ENCODE assay signal across 14 cellular contexts in genomic region chr5:159163700-159164044, GRCh38. TPM values are rescaled to one million over a fixed set of nuclear protein-coding genes. Genes with fewer than 3 reads are reported as not detected.
A peak's percentile ranks its signal among the peaks of the same experiment; 100 is the strongest.
DNase-seq lines count a peak whose midpoint lies in the region; ATAC-seq, FAIRE-seq and TF ChIP-seq lines count a peak whose summit lies in the region.
"Had no signal": no experiment of that assay in that cellular context is flagged by ENCODE, and none has a peak within 500 bp of the region (broad histone marks: within the 10 kb centered on the region; RNA-seq: fewer than 3 reads in every experiment).

No MANE protein-coding gene starts in this region.

- TF ChIP-seq CTCF in thyroid gland (IDR thresholded peaks at IDR 0.05) (no peak), glutamatergic neuron (IDR thresholded peaks at IDR 0.05; ENCODE audit: partially characterized antibody, unreplicated experiment) (no peak), BE2C (IDR thresholded peaks at IDR 0.05; ENCODE audit: low read depth, low read length) (no peak)

- peaks cover 8 to 11% of the 10 kb centered on the region in 2 donors for H3K36me3 ChIP-seq in thyroid gland
- H3K36me3 ChIP-seq in BE2C, result peaks cover 68% of the 10 kb centered on the region

- H3K4me1 ChIP-seq in thyroid gland (peaks cover 7 to 12% of the 10 kb centered on the region in 2 donors), BE2C (peaks cover 8% of the 10 kb centered on the region)

- H3K36me3 Mint-ChIP-seq in activated T-cell treated with anti-CD3 and anti-CD28 coated beads, Interleukin-2, amount 50 U/mL, for 72 hours (ENCODE audit: insufficient read depth in 2 of 2), result peaks cover 4 to 26% of the 10 kb centered on the region in 2 donors
- H3K36me3 Mint-ChIP-seq in T-cell (peaks cover 43% of the 10 kb centered on the region), glutamatergic neuron (ENCODE audit: unreplicated experiment) (no peaks in the 10 kb centered on the region)

- peak; percentile 76 for FAIRE-seq in islet of Langerhans (lab: Jason Lieb, UNC)
- FAIRE-seq: colon, GM12892 had no signal

- no peak for TF ChIP-seq POLR2A in thyroid gland (IDR thresholded peaks at IDR 0.05)

- H3K27ac Mint-ChIP-seq in activated T-cell treated with anti-CD3 and anti-CD28 coated beads, Interleukin-2, amount 50 U/mL, for 72 hours, result peak overlapping the region; percentile 15
- H3K27ac Mint-ChIP-seq in T-cell (peak overlapping the region; percentile 65 to 74), glutamatergic neuron (ENCODE audit: unreplicated experiment) (no peak overlapping the region)

- H3K27me3 ChIP-seq in thyroid gland (no peaks in the 10 kb centered on the region), BE2C (no peaks in the 10 kb centered on the region)

- CTCF ChIA-PET in T-cell (lab: Charles Lee), result interaction anchor here (0.6 to 1.1 kb wide), 4 partner anchors 153 to 859 kb away, joined by 3 read pairs; no protein-coding TSS in a partner anchor

- H3K9me3 Mint-ChIP-seq in activated T-cell treated with anti-CD3 and anti-CD28 coated beads, Interleukin-2, amount 50 U/mL, for 72 hours, result no peaks in the 10 kb centered on the region
- H3K9me3 Mint-ChIP-seq in T-cell (no peaks in the 10 kb centered on the region), glutamatergic neuron (ENCODE audit: unreplicated experiment) (no peaks in the 10 kb centered on the region)

- H3K4me3 Mint-ChIP-seq in activated T-cell treated with anti-CD3 and anti-CD28 coated beads, Interleukin-2, amount 50 U/mL, for 72 hours, result peak overlapping the region in 1 of 2 donors; percentile 14
- no peak overlapping the region for H3K4me3 Mint-ChIP-seq in T-cell
- no peak overlapping the region for H3K4me3 Mint-ChIP-seq in glutamatergic neuron (ENCODE audit: unreplicated experiment)

- H3K4me3 ChIP-seq in thyroid gland (replicated peaks in 1 of 3), result no peak overlapping the region
- H3K4me3 ChIP-seq in BE2C (ENCODE audit: low read depth, low read length), result no peak overlapping the region

- H3K9me3 ChIP-seq in thyroid gland (no peaks in the 10 kb centered on the region), BE2C (no peaks in the 10 kb centered on the region)

- DNase-seq in activated T-cell treated with anti-CD3 and anti-CD28 coated beads, Interleukin-2, amount 50 U/mL, for 72 hours, result no peak
- DNase-seq in activated T-cell treated with anti-CD3 and anti-CD28 coated beads for 4 hours, result no peak
- no peak for DNase-seq in T-cell
- no peak for DNase-seq in thyroid gland
- DNase-seq in glutamatergic neuron, result no peak
- DNase-seq in activated gamma-delta T cell treated with Interleukin-2 at 50 U/mL for 16 hours, result no peak
- DNase-seq in BE2C, result no peak
- DNase-seq: AML-193, amniotic stem cell, NCI-H187 treated with DMSO at 0.1 percent for 48 hours, T-helper 9 cell had no signal

- 47 to 54% methylated on average over 2 of the region's 2 CpGs for WGBS in thyroid gland, 2 donors

- ATAC-seq in activated T-cell treated with anti-CD3 and anti-CD28 coated beads, Interleukin-2, amount 50 U/mL, for 72 hours (replicated peaks in 1 of 2), result no peak
- ATAC-seq in T-cell (replicated peaks in 1 of 4), result no peak

- POLR2A ChIA-PET in T-cell (lab: Charles Lee), result interaction anchor here (0.6 to 1.1 kb wide), 3 partner anchors 27 to 126 kb away, joined by 3 to 5 read pairs (median 3); no protein-coding TSS in a partner anchor

- peaks cover 46% of the 10 kb centered on the region for H3K4me1 Mint-ChIP-seq in activated T-cell treated with anti-CD3 and anti-CD28 coated beads, Interleukin-2, amount 50 U/mL, for 72 hours (ENCODE audit: low read depth)
- H3K4me1 Mint-ChIP-seq in T-cell, result peaks cover 11 to 29% (median 21%) of the 10 kb centered on the region in 3 donors
- no peaks in the 10 kb centered on the region for H3K4me1 Mint-ChIP-seq in glutamatergic neuron (ENCODE audit: low read depth, unreplicated experiment)

- H3K27me3 Mint-ChIP-seq in activated T-cell treated with anti-CD3 and anti-CD28 coated beads, Interleukin-2, amount 50 U/mL, for 72 hours (ENCODE audit: low read depth), result no peaks in the 10 kb centered on the region
- H3K27me3 Mint-ChIP-seq in T-cell (no peaks in the 10 kb centered on the region), glutamatergic neuron (ENCODE audit: unreplicated experiment) (no peaks in the 10 kb centered on the region)

- intact Hi-C loops in thyroid gland (cut with DNase I), result no loop called here

- peak overlapping the region; percentile 3 to 47 (median 33) for H3K27ac ChIP-seq in thyroid gland

RNA-seq across cellular contexts. Expression of gene RNF145, which starts 45.7 kb away (rescaled TPM):
- 100 to 1,000 TPM in 1 of 2 donors, 10 to 100 TPM in 1; 88.7 to 116 TPM for total RNA-seq in activated T-cell treated with anti-CD3 and anti-CD28 coated beads, Interleukin-2, amount 50 U/mL, for 72 hours
- total RNA-seq in T-cell, result 10 to 100 TPM; 54.0 to 62.8 (median 60.1) TPM
- total RNA-seq in thyroid gland, result 10 to 100 TPM; 59.5 to 88.6 (median 75.6) TPM
- 71.0 TPM for total RNA-seq in glutamatergic neuron (ENCODE audit: unreplicated experiment)
- 115 TPM for polyA plus RNA-seq in BE2C (2012; ENCODE audit: insufficient read depth, insufficient read length, low read depth)
